Comparison of ENCODE assay signal across 1 cellular context in genomic region chr2:171814883-171815282, GRCh38.
TF ChIP-seq lines count a peak whose summit lies in the region.

No MANE protein-coding gene starts in this region.

TF ChIP-seq in GM23338, 12 proteins besides CTCF, POLR2A, EP300 and RAD21 (continued from another document):
- no peak for TF ChIP-seq ZNF462 (CRISPR knock-in tag; IDR thresholded peaks at IDR 0.05)
